Comparison of ENCODE assay signal across 9 cellular contexts in genomic region chr6:80143312-80143960, GRCh38. TPM values are rescaled to one million over a fixed set of nuclear protein-coding genes. Genes with fewer than 3 reads are reported as not detected.
DNase-seq lines count a peak whose midpoint lies in the region; ATAC-seq and TF ChIP-seq lines count a peak whose summit lies in the region.
"Had no signal": no experiment of that assay in that cellular context is flagged by ENCODE, and none has a peak within 500 bp of the region (broad histone marks: within the 10 kb centered on the region; RNA-seq: fewer than 3 reads in every experiment).

No MANE protein-coding gene starts in this region.

- H3K4me3 ChIP-seq in epithelial cell of esophagus (ENCODE audit: low read length): no peak overlapping the region

- TF ChIP-seq CTCF in epithelial cell of esophagus (IDR thresholded peaks at IDR 0.05; ENCODE audit: insufficient read depth, low read depth, low read length, missing control alignments) (no peak), omental fat pad (IDR thresholded peaks at IDR 0.05) (no peak)

- DNase-seq in C1 segment of cervical spinal cord (lab: John Stamatoyannopoulos, UW) (peak in 10 of 14 donors; percentile 0 to 41 (median 10)), NCI-H460 (ENCODE audit: extremely low read depth, low read depth) (peak; percentile 71), epithelial cell of esophagus (ENCODE audit: low read depth) (peak; percentile 81), omental fat pad (ENCODE audit: low spot score) (peak; percentile 78), NOMO-1 (lab: John Stamatoyannopoulos, UW; ENCODE audit: unreplicated experiment in 2 of 2) (no peak), Kasumi-1 (lab: John Stamatoyannopoulos, UW) (no peak)
- no peak for DNase-seq in activated naive CD4-positive, alpha-beta T cell treated with anti-CD3 and anti-CD28 coated beads, Interleukin-2, amount 50 U/mL, for 16 hours
- DNase-seq: KBM-7 had no signal

- peak; percentile 90 for ATAC-seq in omental fat pad (ENCODE audit: low FRiP score)
- ATAC-seq in GM18870 (IDR thresholded peaks at IDR 0.05; ENCODE audit: unreplicated experiment): no peak

RNA-seq across cellular contexts. Expression of gene BCKDHB, which starts 37.0 kb away (rescaled TPM):
- 10.7 and 13.9 TPM in 2 replicates for total RNA-seq in NCI-H460 (2014; rRNA removed; shearing (Covaris generic))
- 12.0 and 13.6 TPM in 2 replicates for polyA plus RNA-seq in NCI-H460 (2014; cell fraction: nucleus; rRNA removed)
- total RNA-seq in omental fat pad: 10 to 100 TPM in 3 of 4 donors, 1 to 10 TPM in 1; 8.9 to 18.4 (median 16.6) TPM

Comparison
In these comparisons a context has a peak if more than half of its experiments do, and no peak if none do; other contexts are left out.
1. DNase-seq: peak in C1 segment of cervical spinal cord (10 of 14), NCI-H460 (single experiment), epithelial cell of esophagus (single experiment) and omental fat pad (single experiment); none in activated naive CD4-positive, alpha-beta T cell treated with anti-CD3 and anti-CD28 coated beads, Interleukin-2, amount 50 U/mL, for 16 hours (single experiment), NOMO-1 (0 of 2) and Kasumi-1 (0 of 2).